In the genomic region with DNA sequence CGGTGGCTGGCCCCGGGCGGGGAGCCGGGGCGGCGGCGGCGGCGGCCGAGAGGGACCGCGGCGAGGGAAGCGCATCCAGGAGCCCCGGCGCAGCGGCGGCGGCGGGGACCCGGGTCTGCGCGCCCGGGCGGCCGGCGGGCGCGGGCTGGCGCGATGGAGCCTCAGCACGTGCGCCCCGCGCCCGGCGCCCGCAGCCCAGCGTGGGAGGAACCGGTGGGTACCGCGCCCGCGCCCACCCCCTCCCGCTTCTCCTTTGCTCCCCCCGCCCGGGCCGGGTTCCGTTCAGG, we compare ENCODE assay signal across 8 cellular contexts. TPM values are rescaled to one million over a fixed set of nuclear protein-coding genes. Genes with fewer than 3 reads are reported as not detected.
DNase-seq lines count a peak whose midpoint lies in the region; ATAC-seq and TF ChIP-seq lines count a peak whose summit lies in the region.

No MANE protein-coding gene starts in this region.

- peak overlapping the region in 3 of 4 donors; percentile 86 to 95 (median 94) for H3K27ac ChIP-seq in body of pancreas

- H3K9me3 ChIP-seq in body of pancreas, result no peaks in the 10 kb centered on the region
- no peaks in the 10 kb centered on the region for H3K9me3 ChIP-seq in mucosa of descending colon

- TF ChIP-seq POLR2A in body of pancreas (IDR thresholded peaks at IDR 0.05), result no peak

- no peaks in the 10 kb centered on the region for H3K36me3 ChIP-seq in body of pancreas (replicated peaks in 1 of 2; ENCODE audit: insufficient read depth in 1 of 2, low read depth in 2 of 2)
- H3K36me3 ChIP-seq in mucosa of descending colon (ENCODE audit: low read depth), result no peaks in the 10 kb centered on the region

- peak; percentile 13 for ATAC-seq in HG02943 (IDR thresholded peaks at IDR 0.05; ENCODE audit: low read depth, unreplicated experiment)
- ATAC-seq in body of pancreas, result no peak
- no peak for ATAC-seq in mucosa of descending colon
- ATAC-seq in HG02588 (IDR thresholded peaks at IDR 0.05; ENCODE audit: unreplicated experiment), result no peak

- no peak for DNase-seq in AG10803 (ENCODE audit: low read depth)
- no peak for DNase-seq in body of pancreas
- no peak for DNase-seq in mucosa of descending colon
- no peak for DNase-seq in ecto neural progenitor cell (ENCODE audit: low spot score)
- DNase-seq in NCI-H187 treated with DMSO at 0.1 percent for 48 hours (lab: John Stamatoyannopoulos, UW), result no peak
- no peak for DNase-seq in NOMO-1 treated with DMSO at 0.1 percent for 48 hours (lab: John Stamatoyannopoulos, UW; ENCODE audit: unreplicated experiment)

- intact Hi-C loops in body of pancreas (cut with DNase I), result loop anchor here (10.0 kb wide), 1 partner anchor 76 kb away; a partner anchor contains a TSS
- intact Hi-C loops in mucosa of descending colon (cut with DNase I, micrococcal nuclease), result no loop called here

- H3K4me3 ChIP-seq in AG10803 (ENCODE audit: low read length) (peak overlapping the region; percentile 86), body of pancreas (peak overlapping the region in 1 of 2 donors; percentile 48), mucosa of descending colon (peak overlapping the region; percentile 78)

- WGBS in body of pancreas, 2 donors, result 0 to 1% methylated on average over 17 to 39 of the region's 49 CpGs

- H3K27me3 ChIP-seq in body of pancreas, result no peaks in the 10 kb centered on the region

- peaks cover 22% of the 10 kb centered on the region for H3K4me1 ChIP-seq in body of pancreas
- peaks cover 10% of the 10 kb centered on the region for H3K4me1 ChIP-seq in mucosa of descending colon (ENCODE audit: low read depth)

- TF ChIP-seq CTCF in AG10803 (conservative IDR thresholded peaks at IDR 0.05; ENCODE audit: low read length) (no peak), body of pancreas (IDR thresholded peaks at IDR 0.05) (no peak), mucosa of descending colon (IDR thresholded peaks at IDR 0.05) (no peak)

RNA-seq across cellular contexts. Expression of a gene that starts 7.8 kb away (rescaled TPM):
- total RNA-seq in body of pancreas, result 1 to 10 TPM; 3.6 to 4.7 TPM
- 10 to 100 TPM; 18.8 to 27.0 (median 26.3) TPM for total RNA-seq in mucosa of descending colon
